Comparison of ENCODE assay signal across 13 cellular contexts in genomic region chr5:53323943-53324642, GRCh38.
DNase-seq lines count a peak whose midpoint lies in the region; ATAC-seq, FAIRE-seq and TF ChIP-seq lines count a peak whose summit lies in the region.
"Had no signal": no experiment of that assay in that cellular context is flagged by ENCODE, and none has a peak within 500 bp of the region (broad histone marks: within the 10 kb centered on the region; RNA-seq: fewer than 3 reads in every experiment).

No MANE protein-coding gene starts in this region.

- CTCF ChIA-PET in Calu3 (lab: Charles Lee) = interaction anchor here (1.2 to 1.5 kb wide), 2 partner anchors 107 to 152 kb away, joined by 3 read pairs; no protein-coding TSS in a partner anchor
- CTCF ChIA-PET in endothelial cell of umbilical vein (lab: Charles Lee) = no interaction called here
- CTCF ChIA-PET in activated CD4-positive, alpha-beta memory T cell treated with anti-CD3 and anti-CD28 coated beads for 36 hours (lab: Charles Lee) = no interaction called here

- H3K36me3 ChIP-seq in endothelial cell of umbilical vein (ENCODE audit: control insufficient read depth in 2 of 2, extremely low read depth in 1 of 2, insufficient read depth in 2 of 2, low read length in 2 of 2) = no peaks in the 10 kb centered on the region

- H3K9me3 Mint-ChIP-seq in Calu3 (ENCODE audit: low read depth, unreplicated experiment) = no peaks in the 10 kb centered on the region
- no peaks in the 10 kb centered on the region for H3K9me3 Mint-ChIP-seq in activated CD4-positive, alpha-beta memory T cell treated with anti-CD3 and anti-CD28 coated beads for 36 hours

- ATAC-seq in GM19324 (IDR thresholded peaks at IDR 0.05; ENCODE audit: low FRiP score, unreplicated experiment) (peak; percentile 95), HG03520 (IDR thresholded peaks at IDR 0.05; ENCODE audit: unreplicated experiment) (peak; percentile 81), HG03521 (IDR thresholded peaks at IDR 0.05; ENCODE audit: unreplicated experiment) (no peak)

- peak overlapping the region; percentile 36 for H3K27ac Mint-ChIP-seq in Calu3 (ENCODE audit: unreplicated experiment)
- H3K27ac Mint-ChIP-seq in activated CD4-positive, alpha-beta memory T cell treated with anti-CD3 and anti-CD28 coated beads for 36 hours = no peak overlapping the region
- H3K27ac Mint-ChIP-seq: naive B cell had no signal

- H3K9ac ChIP-seq in endothelial cell of umbilical vein (replicated peaks; ENCODE audit: extremely low read depth, insufficient read depth, low read length) = no peak overlapping the region

- BruUV-seq in Calu3 (replicated peaks; lab: Mats Ljungman, UMichigan) (no TSS peak), endothelial cell of umbilical vein (replicated peaks; lab: Mats Ljungman, UMichigan) (no TSS peak)

- H3K4me1 Mint-ChIP-seq in Calu3 (ENCODE audit: low read depth, unreplicated experiment) = peaks cover 19% of the 10 kb centered on the region
- no peaks in the 10 kb centered on the region for H3K4me1 Mint-ChIP-seq in activated CD4-positive, alpha-beta memory T cell treated with anti-CD3 and anti-CD28 coated beads for 36 hours (ENCODE audit: low read depth)
- H3K4me1 Mint-ChIP-seq: naive B cell had no signal

- H3K9me3 ChIP-seq in endothelial cell of umbilical vein (replicated peaks; ENCODE audit: control insufficient read depth, insufficient read depth, low read length) = no peaks in the 10 kb centered on the region

- no peak overlapping the region for H3K4me3 ChIP-seq in endothelial cell of umbilical vein (replicated peaks in 1 of 3; ENCODE audit: insufficient read depth in 1 of 3, low read depth in 1 of 3, low read length in 3 of 3)
- H3K4me3 ChIP-seq: smooth muscle cell had no signal

- dilution Hi-C loops in endothelial cell of umbilical vein (cut with MboI; ENCODE audit: extremely low pct_ligation_motif_present, low sequenced_read_pairs) = no loop called here

- no peaks in the 10 kb centered on the region for H3K27me3 ChIP-seq in endothelial cell of umbilical vein (ENCODE audit: control insufficient read depth in 2 of 2, insufficient read depth in 2 of 2, low read length in 2 of 2)

- no peak overlapping the region for H3K4me2 ChIP-seq in endothelial cell of umbilical vein (ENCODE audit: insufficient read depth, low read length)
- H3K4me2 ChIP-seq: smooth muscle cell had no signal

- no peaks in the 10 kb centered on the region for H3K9me1 ChIP-seq in endothelial cell of umbilical vein (replicated peaks; ENCODE audit: control insufficient read depth, extremely low read depth, insufficient read depth, low read length)

- no peak overlapping the region for H3K4me3 Mint-ChIP-seq in Calu3 (ENCODE audit: low read depth, unreplicated experiment)
- no peak overlapping the region for H3K4me3 Mint-ChIP-seq in activated CD4-positive, alpha-beta memory T cell treated with anti-CD3 and anti-CD28 coated beads for 36 hours
- H3K4me3 Mint-ChIP-seq: naive B cell had no signal

- no peak for TF ChIP-seq POLR2A in endothelial cell of umbilical vein (IDR thresholded peaks at IDR 0.05; ENCODE audit: low read depth, low read length)

- DNase-seq in Calu3 = no peak
- DNase-seq in endothelial cell of umbilical vein (ENCODE audit: low read depth, low spot score) = no peak
- no peak for DNase-seq in NCI-H2029 treated with DMSO at 0.1 percent for 48 hours (lab: John Stamatoyannopoulos, UW)
- no peak for DNase-seq in NCI-H1105 treated with DMSO at 0.1 percent for 48 hours (lab: John Stamatoyannopoulos, UW)
- DNase-seq in activated CD4-positive, alpha-beta memory T cell treated with anti-CD3 and anti-CD28 coated beads for 36 hours = no peak
- DNase-seq: activated CD4-positive, alpha-beta T cell treated with anti-CD3 and anti-CD28 coated beads, Interleukin-2, amount 50 U/mL, for 48 hours; GF-D8; naive B cell; NCI-H524 treated with DMSO at 0.1 percent for 48 hours had no signal

- H3K27me3 Mint-ChIP-seq in Calu3 (ENCODE audit: unreplicated experiment) = no peaks in the 10 kb centered on the region
- no peaks in the 10 kb centered on the region for H3K27me3 Mint-ChIP-seq in activated CD4-positive, alpha-beta memory T cell treated with anti-CD3 and anti-CD28 coated beads for 36 hours

- H3K4me1 ChIP-seq in endothelial cell of umbilical vein (ENCODE audit: control insufficient read depth, extremely low read depth, insufficient read depth, low read length) = peaks cover 6% of the 10 kb centered on the region

- no peak overlapping the region for H3K27ac ChIP-seq in endothelial cell of umbilical vein (ENCODE audit: insufficient read depth, low read depth, low read length)

- no peaks in the 10 kb centered on the region for H3K79me2 ChIP-seq in endothelial cell of umbilical vein (ENCODE audit: control insufficient read depth, insufficient read depth, low read length)

- FAIRE-seq in endothelial cell of umbilical vein (lab: Jason Lieb, UNC) = no peak

- H3K36me3 Mint-ChIP-seq in Calu3 (ENCODE audit: insufficient read depth, unreplicated experiment) = no peaks in the 10 kb centered on the region
- H3K36me3 Mint-ChIP-seq in activated CD4-positive, alpha-beta memory T cell treated with anti-CD3 and anti-CD28 coated beads for 36 hours = no peaks in the 10 kb centered on the region
- H3K36me3 Mint-ChIP-seq: naive B cell had no signal

- TF ChIP-seq CTCF in Calu3 (IDR thresholded peaks at IDR 0.05; ENCODE audit: unreplicated experiment) (no peak), endothelial cell of umbilical vein (IDR thresholded peaks at IDR 0.05; ENCODE audit: extremely low read depth in 1 of 2, insufficient read depth in 1 of 2, low read depth in 1 of 2, low read length in 2 of 2) (no peak)

- POLR2A ChIA-PET in endothelial cell of umbilical vein (lab: Charles Lee) = no interaction called here
- POLR2A ChIA-PET in activated CD4-positive, alpha-beta memory T cell treated with anti-CD3 and anti-CD28 coated beads for 36 hours (lab: Charles Lee) = no interaction called here

- intact Hi-C loops in Calu3 (cut with micrococcal nuclease; ENCODE audit: unreplicated experiment) = loop anchor here (5.0 kb wide), 1 partner anchor 38 kb away; no protein-coding TSS in a partner anchor
- intact Hi-C loops in endothelial cell of umbilical vein (cut with micrococcal nuclease) = no loop called here
- intact Hi-C loops in activated CD4-positive, alpha-beta memory T cell treated with anti-CD3 and anti-CD28 coated beads for 36 hours (cut with micrococcal nuclease) = no loop called here

- H2AFZ ChIP-seq in endothelial cell of umbilical vein (ENCODE audit: low read depth, low read length) = no peak overlapping the region

- no peaks in the 10 kb centered on the region for H4K20me1 ChIP-seq in endothelial cell of umbilical vein (replicated peaks; ENCODE audit: control insufficient read depth, extremely low read depth, insufficient read depth, low read length)

TF ChIP-seq in endothelial cell of umbilical vein, 7 proteins besides CTCF, POLR2A, EP300 and RAD21:
- TF ChIP-seq GATA2 (IDR thresholded peaks at IDR 0.05; ENCODE audit: insufficient read depth, insufficient read length, low read depth, low read length) (peak; percentile 85), EZH2 (IDR thresholded peaks at IDR 0.05; ENCODE audit: borderline replicate concordance, low read depth, low read length, severe bottlenecking) (no peak), FOS (IDR thresholded peaks at IDR 0.05; ENCODE audit: borderline replicate concordance, insufficient read depth, low read length) (peak; percentile 73), POLR2AphosphoS5 (IDR thresholded peaks at IDR 0.05; ENCODE audit: insufficient read depth, low read depth, low read length) (no peak), JUN (IDR thresholded peaks at IDR 0.05; ENCODE audit: borderline replicate concordance, insufficient read depth, insufficient read length, low read depth) (no peak), MAX (IDR thresholded peaks at IDR 0.05; ENCODE audit: insufficient read depth, insufficient read length) (no peak), MYC (IDR thresholded peaks at IDR 0.05; ENCODE audit: low read depth, low read length) (no peak)
